Comparison of ENCODE assay signal across 20 cellular contexts in the genomic region with DNA sequence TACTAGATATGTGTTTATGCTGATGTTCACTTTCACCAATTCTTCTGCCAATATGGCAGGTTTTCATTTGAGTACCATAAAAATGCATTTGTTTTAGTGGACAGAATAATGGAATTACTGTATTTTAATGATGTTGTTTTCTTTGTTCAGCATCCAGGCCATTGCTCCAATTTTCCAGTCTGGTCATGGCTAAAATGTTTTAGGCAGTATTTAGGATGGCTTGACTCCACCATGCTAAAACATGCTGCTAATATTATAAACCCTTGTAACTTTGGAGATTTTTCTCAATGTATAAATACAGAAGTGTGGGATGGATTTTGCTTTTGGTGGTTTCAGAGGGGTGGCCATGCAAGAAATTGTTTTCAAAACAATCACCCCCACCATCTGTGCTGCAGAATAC.
DNase-seq lines count a peak whose midpoint lies in the region; TF ChIP-seq lines count a peak whose summit lies in the region.
"Had no signal": no experiment of that assay in that cellular context is flagged by ENCODE, and none has a peak within 500 bp of the region (broad histone marks: within the 10 kb centered on the region; RNA-seq: fewer than 3 reads in every experiment).

No MANE protein-coding gene starts in this region.

- POLR2A ChIA-PET in A673 (lab: Charles Lee; ENCODE audit: low non-redundant PET): no interaction called here

- no TSS peak for BruUV-seq in A673 (replicated peaks; lab: Mats Ljungman, UMichigan)

- H4K20me1 ChIP-seq in neural progenitor cell (ENCODE audit: low read depth): no peaks in the 10 kb centered on the region
- H4K20me1 ChIP-seq: BLaER1 treated with 17β-estradiol and CSF1 and Interleukin-3, amounts not matched to agents 10 nM and 100 nM had no signal

- no peak overlapping the region for H3K4me3 Mint-ChIP-seq in neural progenitor cell
- H3K4me3 Mint-ChIP-seq: CD14-positive monocyte; CD4-positive, alpha-beta T cell; CD8-positive, alpha-beta memory T cell had no signal

- no peak overlapping the region for H2AFZ ChIP-seq in neural progenitor cell (replicated peaks)

- H3K27ac ChIP-seq in neural progenitor cell (no peak overlapping the region), tibial artery (peak overlapping the region; percentile 46 to 74), A673 (ENCODE audit: low read depth, low read length, poor library complexity, severe bottlenecking) (no peak overlapping the region)
- H3K27ac ChIP-seq: 22Rv1; BLaER1 treated with 17β-estradiol and CSF1 and Interleukin-3, amounts not matched to agents 10 nM and 100 nM had no signal

- H3K79me2 ChIP-seq in neural progenitor cell (ENCODE audit: low read depth): no peaks in the 10 kb centered on the region

- H3K9me3 Mint-ChIP-seq in neural progenitor cell: no peaks in the 10 kb centered on the region
- H3K9me3 Mint-ChIP-seq: CD4-positive, alpha-beta T cell had no signal

- H3K4me1 Mint-ChIP-seq in neural progenitor cell: peaks cover 7% of the 10 kb centered on the region
- H3K4me1 Mint-ChIP-seq: CD8-positive, alpha-beta memory T cell had no signal

- no peak overlapping the region for H3K9ac ChIP-seq in neural progenitor cell
- H3K9ac ChIP-seq: BLaER1 treated with 17β-estradiol and CSF1 and Interleukin-3, amounts not matched to agents 10 nM and 100 nM had no signal

- H3K27ac Mint-ChIP-seq in neural progenitor cell: no peak overlapping the region
- H3K27ac Mint-ChIP-seq: CD14-positive monocyte; CD4-positive, alpha-beta T cell had no signal

- DNase-seq in DMS 273 (lab: John Stamatoyannopoulos, UW; ENCODE audit: unreplicated experiment) (peak; percentile 2), DMS 273 treated with DMSO at 0.1 percent for 48 hours (lab: John Stamatoyannopoulos, UW) (no peak), astrocyte of the hippocampus (ENCODE audit: low read depth, low spot score) (peak; percentile 20), neural progenitor cell (ENCODE audit: low spot score) (no peak), tibial artery (no peak), NOMO-1 (lab: John Stamatoyannopoulos, UW; ENCODE audit: unreplicated experiment in 2 of 2) (no peak), NCI-H446 (lab: John Stamatoyannopoulos, UW) (no peak), A673 (ENCODE audit: low spot score) (no peak)
- DNase-seq: ACHN; AML-193; BE2C; CD4-positive, alpha-beta T cell; CD8-positive, alpha-beta memory T cell; DMS153; DND-41; GOT3 had no signal

- H3K36me3 Mint-ChIP-seq in neural progenitor cell: no peaks in the 10 kb centered on the region
- H3K36me3 Mint-ChIP-seq: CD14-positive monocyte; CD8-positive, alpha-beta memory T cell had no signal

- intact Hi-C loops in tibial artery (cut with DNase I; ENCODE audit: low total_unique reads) (no loop called here), A673 (cut with micrococcal nuclease; ENCODE audit: unreplicated experiment) (no loop called here)

- H3K27me3 ChIP-seq in neural progenitor cell: no peaks in the 10 kb centered on the region
- H3K27me3 ChIP-seq in tibial artery: no peaks in the 10 kb centered on the region
- H3K27me3 ChIP-seq in A673 (replicated peaks; ENCODE audit: insufficient read depth, low read depth, low read length, poor library complexity): no peaks in the 10 kb centered on the region
- H3K27me3 ChIP-seq: BE2C; BLaER1 treated with 17β-estradiol and CSF1 and Interleukin-3, amounts not matched to agents 10 nM and 100 nM had no signal

- H3K36me3 ChIP-seq in neural progenitor cell: no peaks in the 10 kb centered on the region
- no peaks in the 10 kb centered on the region for H3K36me3 ChIP-seq in tibial artery
- H3K36me3 ChIP-seq in A673 (ENCODE audit: insufficient read depth, low read length, poor library complexity, severe bottlenecking): no peaks in the 10 kb centered on the region
- H3K36me3 ChIP-seq: BE2C; BLaER1 treated with 17β-estradiol and CSF1 and Interleukin-3, amounts not matched to agents 10 nM and 100 nM; HAP-1 had no signal

- H3K4me1 ChIP-seq in neural progenitor cell (peaks cover 12% of the 10 kb centered on the region), tibial artery (peaks cover 0 to 70% (median 16%) of the 10 kb centered on the region in 4 donors), A673 (ENCODE audit: insufficient read depth, low read length, poor library complexity, severe bottlenecking) (no peaks in the 10 kb centered on the region)
- H3K4me1 ChIP-seq: BLaER1 treated with 17β-estradiol and CSF1 and Interleukin-3, amounts not matched to agents 10 nM and 100 nM; HAP-1 had no signal

- peak overlapping the region; percentile 28 for H3K4me2 ChIP-seq in neural progenitor cell
- H3K4me2 ChIP-seq: BLaER1 treated with 17β-estradiol and CSF1 and Interleukin-3, amounts not matched to agents 10 nM and 100 nM had no signal

- no peaks in the 10 kb centered on the region for H3K9me3 ChIP-seq in neural progenitor cell (ENCODE audit: low read depth)
- no peaks in the 10 kb centered on the region for H3K9me3 ChIP-seq in tibial artery
- H3K9me3 ChIP-seq in A673 (ENCODE audit: low read depth, low read length, poor library complexity, severe bottlenecking): no peaks in the 10 kb centered on the region
- H3K9me3 ChIP-seq: BE2C; BLaER1 treated with 17β-estradiol and CSF1 and Interleukin-3, amounts not matched to agents 10 nM and 100 nM; HAP-1 had no signal

- H3K27me3 Mint-ChIP-seq in neural progenitor cell (ENCODE audit: insufficient read depth, low read depth): no peaks in the 10 kb centered on the region
- H3K27me3 Mint-ChIP-seq: CD4-positive, alpha-beta T cell had no signal

- TF ChIP-seq CTCF in neural progenitor cell (IDR thresholded peaks at IDR 0.05) (no peak), tibial artery (IDR thresholded peaks at IDR 0.05) (no peak), A673 (conservative IDR thresholded peaks at IDR 0.05; ENCODE audit: low read depth, low read length) (no peak)

- CTCF ChIA-PET in A673 (lab: Charles Lee): no interaction called here

- H3K4me3 ChIP-seq in neural progenitor cell (no peak overlapping the region), tibial artery (no peak overlapping the region), A673 (ENCODE audit: low read depth, low read length, poor library complexity, severe bottlenecking) (no peak overlapping the region)
- H3K4me3 ChIP-seq: BLaER1 treated with 17β-estradiol and CSF1 and Interleukin-3, amounts not matched to agents 10 nM and 100 nM; HAP-1 had no signal

- H3F3A ChIP-seq in neural progenitor cell (ENCODE audit: low read depth): no peaks in the 10 kb centered on the region

Comparison
In these comparisons a context has a peak if more than half of its experiments do, and no peak if none do; other contexts are left out.
1. DNase-seq: peak in DMS 273 (single experiment) and astrocyte of the hippocampus (single experiment); none in DMS 273 treated with DMSO at 0.1 percent for 48 hours (single experiment), neural progenitor cell (single experiment), tibial artery (0 of 2), NOMO-1 (0 of 2), NCI-H446 (0 of 2) and A673 (single experiment).
2. H3K27ac ChIP-seq: peak in tibial artery (2 of 2); none in neural progenitor cell (single experiment) and A673 (single experiment).